8 cellular contexts compared by ENCODE assay signal in genomic region chr10:25725917-25726716, GRCh38.
A peak's percentile ranks its signal among the peaks of the same experiment; 100 is the strongest.
DNase-seq lines count a peak whose midpoint lies in the region; ATAC-seq and TF ChIP-seq lines count a peak whose summit lies in the region.

No MANE protein-coding gene starts in this region.

- H3K4me1 ChIP-seq in tibial nerve = no peaks in the 10 kb centered on the region

- DNase-seq in Caki2 (ENCODE audit: low read depth) = peak; percentile 50
- peak; percentile 77 for DNase-seq in NCI-H2227 (lab: John Stamatoyannopoulos, UW; ENCODE audit: unreplicated experiment)
- DNase-seq in amniotic epithelial cell (ENCODE audit: low read depth) = peak; percentile 66
- peak; percentile 79 for DNase-seq in inferior parietal cortex (ENCODE audit: extremely low spot score)
- DNase-seq in tibial nerve (ENCODE audit: low spot score in 2 of 2) = peak in 1 of 2 donors; percentile 56
- DNase-seq in activated T-cell treated with anti-CD3 and anti-CD28 coated beads, Interleukin-2, amount 50 U/mL, for 1 hour = no peak

- no peaks in the 10 kb centered on the region for H3K36me3 ChIP-seq in tibial nerve

- no peak overlapping the region for H3K4me3 ChIP-seq in tibial nerve

- peak; percentile 74 for ATAC-seq in GM18861 (IDR thresholded peaks at IDR 0.05; ENCODE audit: unreplicated experiment)
- ATAC-seq in HG03175 (IDR thresholded peaks at IDR 0.05; ENCODE audit: unreplicated experiment) = peak; percentile 87

- TF ChIP-seq POLR2A in tibial nerve (IDR thresholded peaks at IDR 0.05) = no peak

- WGBS in tibial nerve, 2 donors = 9% methylated on average over 6 of the region's 6 CpGs

- no peaks in the 10 kb centered on the region for H3K27me3 ChIP-seq in tibial nerve

- no peak for TF ChIP-seq EP300 in tibial nerve (IDR thresholded peaks at IDR 0.05)

- H3K27ac ChIP-seq in tibial nerve = no peak overlapping the region

- peak; percentile 27 to 54 (median 51) for TF ChIP-seq CTCF in tibial nerve (IDR thresholded peaks at IDR 0.05)

- H3K9me3 ChIP-seq in tibial nerve = no peaks in the 10 kb centered on the region

- in situ Hi-C loops in Caki2 (cut with HindIII; ENCODE audit: low pct_unique_long_range_greater_than_20kb, low sequenced_read_pairs) = no loop called here
